In the genomic region with DNA sequence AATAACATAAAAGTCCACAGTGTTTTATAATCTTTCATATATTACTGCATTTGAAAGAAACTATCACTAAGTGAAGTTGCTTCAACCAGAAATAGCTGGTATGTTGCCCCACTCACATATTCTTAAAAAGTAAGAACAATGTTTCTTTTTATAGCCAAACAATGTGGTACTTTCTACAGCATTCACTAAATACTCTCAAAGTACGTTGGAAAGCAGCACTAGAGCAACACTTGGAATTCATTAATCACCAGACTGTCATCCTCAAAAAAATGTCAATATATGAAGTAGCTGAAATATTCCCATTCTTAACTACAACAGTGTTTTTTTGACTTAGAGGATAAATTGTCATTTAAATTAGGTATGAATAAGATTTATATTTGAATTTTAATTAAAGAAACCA, we compare ENCODE assay signal across 15 cellular contexts. TPM values are rescaled to one million over a fixed set of nuclear protein-coding genes. Genes with fewer than 3 reads are reported as not detected.
A peak's percentile ranks its signal among the peaks of the same experiment; 100 is the strongest.
DNase-seq lines count a peak whose midpoint lies in the region; ATAC-seq and TF ChIP-seq lines count a peak whose summit lies in the region.
"Had no signal": no experiment of that assay in that cellular context is flagged by ENCODE, and none has a peak within 500 bp of the region (broad histone marks: within the 10 kb centered on the region; RNA-seq: fewer than 3 reads in every experiment).

No MANE protein-coding gene starts in this region.

- H3K27ac ChIP-seq in hepatocyte (no peak overlapping the region), thyroid gland (peak overlapping the region in 2 of 3 donors; percentile 23 to 69)
- H3K27ac ChIP-seq: foreskin keratinocyte had no signal

- no peak for ATAC-seq in HG03108 (IDR thresholded peaks at IDR 0.05; ENCODE audit: unreplicated experiment)
- ATAC-seq: activated CD4-positive, alpha-beta T cell treated with anti-CD3 and anti-CD28 coated beads for 36 hours; foreskin keratinocyte had no signal

- no peak overlapping the region for H3K4me2 ChIP-seq in hepatocyte

- TF ChIP-seq CTCF in choroid plexus epithelial cell (conservative IDR thresholded peaks at IDR 0.05; ENCODE audit: low read depth, low read length) (no peak), hepatocyte (IDR thresholded peaks at IDR 0.05; ENCODE audit: poor library complexity) (no peak), thyroid gland (IDR thresholded peaks at IDR 0.05) (no peak)

- no peak for TF ChIP-seq POLR2A in thyroid gland (IDR thresholded peaks at IDR 0.05)

- H3K27me3 ChIP-seq in hepatocyte: no peaks in the 10 kb centered on the region
- H3K27me3 ChIP-seq in thyroid gland: no peaks in the 10 kb centered on the region
- H3K27me3 ChIP-seq: foreskin keratinocyte had no signal

- H2AFZ ChIP-seq in hepatocyte: no peak overlapping the region

- H3K9me3 ChIP-seq in hepatocyte (ENCODE audit: low read depth) (no peaks in the 10 kb centered on the region), thyroid gland (no peaks in the 10 kb centered on the region)

- intact Hi-C loops in thyroid gland (cut with DNase I): no loop called here

- DNase-seq in NCI-H446 treated with DMSO at 0.1 percent for 48 hours (lab: John Stamatoyannopoulos, UW) (peak; percentile 25), choroid plexus epithelial cell (ENCODE audit: low read depth) (peak; percentile 73), hepatocyte (ENCODE audit: low spot score) (no peak), thyroid gland (no peak), cerebellar cortex (ENCODE audit: low spot score) (no peak), COLO668 (lab: John Stamatoyannopoulos, UW; ENCODE audit: unreplicated experiment) (no peak)
- DNase-seq: activated CD4-positive, alpha-beta T cell treated with anti-CD3 and anti-CD28 coated beads for 36 hours; activated naive CD8-positive, alpha-beta T cell treated with anti-CD3 and anti-CD28 coated beads, Interleukin-2, amount 10 ng/mL, durations not matched to agents 7 days and 5 days; Karpas-422; NCI-H1048; NCI-H2081 treated with DMSO at 0.1 percent for 48 hours; RPMI8226; SW 1271 had no signal

- H4K20me1 ChIP-seq in hepatocyte (ENCODE audit: insufficient read depth, poor library complexity, severe bottlenecking): peaks cover 1% of the 10 kb centered on the region

- H3K4me1 ChIP-seq in hepatocyte (ENCODE audit: insufficient read depth): peaks cover 18% of the 10 kb centered on the region
- H3K4me1 ChIP-seq in thyroid gland: peaks cover 32 to 35% of the 10 kb centered on the region in 2 donors

- WGBS in hepatocyte (ENCODE audit: low lambda C conversion rate, missing lambda C conversion rate): 30% methylated on average over 1 of the region's 1 CpG
- WGBS in thyroid gland, 2 donors: 2 to 16% methylated on average over 1 of the region's 1 CpG

- H3K36me3 ChIP-seq in hepatocyte (replicated peaks; ENCODE audit: insufficient read depth, low read depth) (no peaks in the 10 kb centered on the region), thyroid gland (no peaks in the 10 kb centered on the region)

- H3K9me2 ChIP-seq in hepatocyte (replicated peaks; ENCODE audit: insufficient read depth): no peaks in the 10 kb centered on the region

- H3K79me2 ChIP-seq in hepatocyte: peaks cover 95% of the 10 kb centered on the region

- H3K4me3 ChIP-seq in choroid plexus epithelial cell (ENCODE audit: low read depth, low read length) (no peak overlapping the region), hepatocyte (peak overlapping the region; percentile 1), thyroid gland (replicated peaks in 1 of 3) (no peak overlapping the region)

RNA-seq across cellular contexts. Expression of a gene that starts 32.8 kb away (rescaled TPM):
- total RNA-seq in hepatocyte (146 TPM in 2 replicates), thyroid gland (10 to 100 TPM; 41.8 to 90.8 (median 76.9) TPM)
- 87.3 and 108 TPM in 2 replicates for polyA plus RNA-seq in hepatocyte
- total RNA-seq: activated CD4-positive, alpha-beta T cell treated with anti-CD3 and anti-CD28 coated beads for 36 hours had no signal

Comparison
In these comparisons a context has a peak if more than half of its experiments do, and no peak if none do; other contexts are left out.
1. DNase-seq: peak in NCI-H446 treated with DMSO at 0.1 percent for 48 hours (single experiment) and choroid plexus epithelial cell (single experiment); none in hepatocyte (single experiment), thyroid gland (0 of 2), cerebellar cortex (single experiment) and COLO668 (single experiment).